In genomic region chr22:20209761-20210250, GRCh38 we compare ENCODE assay signal across 26 cellular contexts. TPM values are rescaled to one million over a fixed set of nuclear protein-coding genes. Genes with fewer than 3 reads are reported as not detected.
"Had no signal": no experiment of that assay in that cellular context is flagged by ENCODE, and none has a peak within 500 bp of the region (broad histone marks: within the 10 kb centered on the region; RNA-seq: fewer than 3 reads in every experiment).

No MANE protein-coding gene starts in this region.

- H2AFZ ChIP-seq: PC-9 had no signal

- H3K9me3 ChIP-seq: Peyer's patch, SJCRH30 had no signal

- FAIRE-seq: HepG2 had no signal

- DNase-seq: IMR-90, Kasumi-1, MM.1S, NCI-H1092 treated with DMSO at 0.1 percent for 48 hours, NCI-H1436, NCI-H187, NCI-H2029, NCI-H2081 treated with DMSO at 0.1 percent for 48 hours, NCI-H2171, NCI-H226, NCI-H446, NCI-H510A, NCI-H524 treated with DMSO at 0.1 percent for 48 hours, NCI-H69, NCI-H774, OCI-M1, PC-9, Peyer's patch, SHP77 treated with DMSO at 0.1 percent for 48 hours, SJCRH30, T-helper 1 cell had no signal

- H3K4me3 ChIP-seq: PC-9, Peyer's patch, SJCRH30 had no signal

- H3K4me2 ChIP-seq: KMS-11, PC-9 had no signal

- ATAC-seq: HepG2, Right ventricle myocardium inferior, SK-N-SH treated with all-trans-retinoic acid at 6 μM for 48 hours had no signal

- H3K36me3 ChIP-seq: Peyer's patch, SJCRH30 had no signal

- H3K9ac ChIP-seq: KMS-11 had no signal

- H3K27me3 ChIP-seq: Peyer's patch had no signal

- H3K27ac ChIP-seq: KMS-11, PC-9, Peyer's patch, SJCRH30 had no signal

RNA-seq across cellular contexts. Expression of gene CCDC188, which starts 59.0 kb away (rescaled TPM):
- total RNA-seq: HepG2, IMR-90, PC-9, RPMI7951, SJCRH30 had no signal
- polyA plus RNA-seq: HepG2 had no signal
